ENCODE assay signal across 1 cellular context in the genomic region with DNA sequence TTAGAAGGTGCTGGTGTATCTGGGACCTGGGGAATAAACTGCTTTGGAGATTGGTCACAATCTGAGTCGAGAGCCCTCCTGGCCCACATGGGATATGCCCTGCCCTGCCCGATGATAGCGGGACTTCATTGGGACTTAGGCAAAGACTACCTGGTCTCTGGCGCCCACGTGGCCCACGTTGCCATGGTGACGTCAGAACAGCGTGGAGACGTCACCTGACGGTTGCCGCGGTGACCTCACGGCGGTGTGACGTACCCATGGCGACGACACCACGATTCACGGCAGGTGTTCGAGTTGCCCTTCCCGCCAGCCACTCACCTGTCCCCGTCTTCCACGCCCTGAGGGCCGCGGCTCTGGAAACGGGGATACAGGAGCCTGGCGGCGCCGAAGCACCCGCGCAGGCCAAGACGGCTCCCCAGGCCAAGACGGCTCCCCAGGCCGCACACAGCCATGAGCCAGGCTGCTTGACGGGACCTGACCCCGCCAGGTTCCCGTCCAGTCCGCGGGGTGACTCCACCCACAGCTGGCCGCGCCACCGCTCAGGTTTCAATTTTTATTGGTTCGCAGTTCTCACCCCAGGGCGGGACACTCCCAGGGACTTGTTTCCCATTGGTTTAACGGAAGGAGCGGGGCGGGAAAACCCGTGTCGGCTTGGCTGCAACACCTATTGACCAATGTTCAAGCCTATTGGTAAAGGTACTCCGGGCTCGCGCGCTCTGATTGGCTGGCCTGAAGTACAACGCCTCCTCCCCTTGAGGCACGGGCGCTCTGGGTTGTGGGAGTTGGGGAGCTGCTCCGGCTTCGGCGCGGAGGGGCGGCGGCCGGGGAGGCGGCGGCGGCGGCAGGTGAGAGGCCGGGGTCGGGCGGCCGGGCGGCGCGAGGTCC.
TF ChIP-seq lines count a peak whose summit lies in the region.

MMAB (minus strand) TSS at position 476 of the 885 bp plus-strand sequence; CDS start at position 452, 24 bp downstream.
MVK (plus strand) TSS at position 766 of the 885 bp plus-strand sequence. CDS start 1,029 bp downstream, outside the sequence.

TF ChIP-seq in H1, 55 proteins besides CTCF, POLR2A, EP300 and RAD21 (continued from another document):
- TF ChIP-seq ASH2L (IDR thresholded peaks at IDR 0.05; ENCODE audit: low read length) (peak; percentile 71), SIX5 (IDR thresholded peaks at IDR 0.05; ENCODE audit: low read depth, low read length) (no peak), SP2 (IDR thresholded peaks at IDR 0.05; ENCODE audit: low read length) (peak; percentile 47), KDM1A (IDR thresholded peaks at IDR 0.05; ENCODE audit: borderline replicate concordance, low read length) (0 out of 2 replicates have a peak, but pooled peaks have one; percentile 23), SP1 (IDR thresholded peaks at IDR 0.05; ENCODE audit: low read depth, low read length) (peak; percentile 95), TAF1 (IDR thresholded peaks at IDR 0.05; ENCODE audit: low read depth, low read length) (peak; percentile 65), TAF7 (optimal IDR thresholded peaks at IDR 0.05; ENCODE audit: borderline replicate concordance, low read depth, low read length) (peak; percentile 48), SAP30 (IDR thresholded peaks at IDR 0.05; ENCODE audit: insufficient read depth, insufficient replicate concordance, low read length) (peak; percentile 68), HDAC2 (IDR thresholded peaks at IDR 0.05; ENCODE audit: borderline replicate concordance in 1 of 2, low read depth in 2 of 2, low read length in 2 of 2) (peak in 1 of 2 experiments; percentile 77; a peak in 1 of 4 replicates), BACH1 (IDR thresholded peaks at IDR 0.05; ENCODE audit: low read length) (no peak), CTBP2 (IDR thresholded peaks at IDR 0.05; ENCODE audit: borderline replicate concordance, insufficient read depth, insufficient read length, low read length) (peak; percentile 63), KDM4A (IDR thresholded peaks at IDR 0.05; ENCODE audit: low read depth, low read length, severe bottlenecking) (peak; percentile 90), PHF8 (conservative IDR thresholded peaks at IDR 0.05; ENCODE audit: low read depth, low read length) (peak; percentile 93), BRCA1 (IDR thresholded peaks at IDR 0.05; ENCODE audit: low read depth, low read length) (peak; percentile 47; the same call in 1 of the 2 replicates), E2F6 (IDR thresholded peaks at IDR 0.05) (peak; percentile 76; the same call in 1 of the 2 replicates), YY1 (IDR thresholded peaks at IDR 0.05; ENCODE audit: low read depth, low read length) (0 out of 2 replicates have a peak, but pooled peaks have one; percentile 26), ZNF274 (IDR thresholded peaks at IDR 0.05; ENCODE audit: borderline replicate concordance, extremely low read depth, low read length) (no peak), NRF1 (IDR thresholded peaks at IDR 0.05; ENCODE audit: low read depth, low read length) (no peak), CEBPB (IDR thresholded peaks at IDR 0.05; ENCODE audit: low read depth, low read length) (peak; percentile 26; the same call in 1 of the 2 replicates), CHD2 (IDR thresholded peaks at IDR 0.05; ENCODE audit: low read length) (peak; percentile 61), ATF2 (IDR thresholded peaks at IDR 0.05; ENCODE audit: low read length) (peak; percentile 95), CREB1 (IDR thresholded peaks at IDR 0.05) (peak; percentile 100), SIN3A (conservative IDR thresholded peaks at IDR 0.05 in 1 of 2, IDR thresholded peaks at IDR 0.05 in 1 of 2; ENCODE audit: low read depth in 1 of 2, low read length in 2 of 2) (peak; percentile 64 to 98; a peak in 2 of 4 replicates), JUND (IDR thresholded peaks at IDR 0.05; ENCODE audit: low read length) (peak; percentile 71; the same call in 1 of the 2 replicates), RBBP5 (IDR thresholded peaks at IDR 0.05; ENCODE audit: borderline replicate concordance, low read depth, low read length) (no peak; the same call in 1 of the 2 replicates), NANOG (IDR thresholded peaks at IDR 0.05; ENCODE audit: insufficient read depth, low read depth, low read length, poor library complexity, severe bottlenecking) (no peak)
- TF ChIP-seq, protein P1, sequence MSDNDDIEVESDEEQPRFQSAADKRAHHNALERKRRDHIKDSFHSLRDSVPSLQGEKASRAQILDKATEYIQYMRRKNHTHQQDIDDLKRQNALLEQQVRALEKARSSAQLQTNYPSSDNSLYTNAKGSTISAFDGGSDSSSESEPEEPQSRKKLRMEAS (IDR thresholded peaks at IDR 0.05): peak; percentile 99
- TF ChIP-seq, protein P2, sequence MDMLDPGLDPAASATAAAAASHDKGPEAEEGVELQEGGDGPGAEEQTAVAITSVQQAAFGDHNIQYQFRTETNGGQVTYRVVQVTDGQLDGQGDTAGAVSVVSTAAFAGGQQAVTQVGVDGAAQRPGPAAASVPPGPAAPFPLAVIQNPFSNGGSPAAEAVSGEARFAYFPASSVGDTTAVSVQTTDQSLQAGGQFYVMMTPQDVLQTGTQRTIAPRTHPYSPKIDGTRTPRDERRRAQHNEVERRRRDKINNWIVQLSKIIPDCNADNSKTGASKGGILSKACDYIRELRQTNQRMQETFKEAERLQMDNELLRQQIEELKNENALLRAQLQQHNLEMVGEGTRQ (IDR thresholded peaks at IDR 0.05; ENCODE audit: low read length): peak; percentile 95
